Comparison of ENCODE assay signal across 29 cellular contexts in genomic region chr17:16912021-16912962, GRCh38. TPM values are rescaled to one million over a fixed set of nuclear protein-coding genes. Genes with fewer than 3 reads are reported as not detected.
DNase-seq lines count a peak whose midpoint lies in the region; ATAC-seq and TF ChIP-seq lines count a peak whose summit lies in the region.
"Had no signal": no experiment of that assay in that cellular context is flagged by ENCODE, and none has a peak within 500 bp of the region (broad histone marks: within the 10 kb centered on the region; RNA-seq: fewer than 3 reads in every experiment).

No MANE protein-coding gene starts in this region.

- H3K36me3 Mint-ChIP-seq in activated T-cell treated with anti-CD3 and anti-CD28 coated beads, Interleukin-2, amount 50 U/mL, for 4 hours (ENCODE audit: insufficient read depth): no peaks in the 10 kb centered on the region
- H3K36me3 Mint-ChIP-seq in naive thymus-derived CD4-positive, alpha-beta T cell: no peaks in the 10 kb centered on the region
- H3K36me3 Mint-ChIP-seq: activated naive CD8-positive, alpha-beta T cell treated with anti-CD3 and anti-CD28 coated beads for 36 hours; natural killer cell treated with Interleukin-12 subunit alpha and Interleukin-12 subunit beta and Interleukin-15 and Interleukin-18, amount 100 ng/mL, for 72 hours had no signal

- intact Hi-C loops in naive thymus-derived CD4-positive, alpha-beta T cell (cut with micrococcal nuclease): loop anchor here in 1 of 2 donors (5.0 kb wide), 1 partner anchor 80 kb away; no protein-coding TSS in a partner anchor
- intact Hi-C loops in testis (cut with DNase I; ENCODE audit: low total_unique reads): no loop called here

- H3K27me3 ChIP-seq in SJCRH30 (no peaks in the 10 kb centered on the region; the same call in 1 of the 2 replicates), testis (no peaks in the 10 kb centered on the region)
- peaks cover 0 to 2% of the 10 kb centered on the region in 2 donors for H3K27me3 ChIP-seq in naive thymus-derived CD4-positive, alpha-beta T cell (ENCODE audit: control insufficient read depth in 2 of 2, insufficient read depth in 2 of 2, low read length in 2 of 2)

- POLR2A ChIA-PET in naive thymus-derived CD4-positive, alpha-beta T cell (lab: Charles Lee): interaction anchor here (0.8 kb wide), 2 partner anchors 7 to 561 kb away, joined by 3 read pairs; no protein-coding TSS in a partner anchor

- H3K4me3 ChIP-seq in SJCRH30 (no peak overlapping the region), testis (no peak overlapping the region)
- H3K4me3 ChIP-seq in naive thymus-derived CD4-positive, alpha-beta T cell (ENCODE audit: low read length): no peak overlapping the region

- H3K9me3 Mint-ChIP-seq in activated T-cell treated with anti-CD3 and anti-CD28 coated beads, Interleukin-2, amount 50 U/mL, for 4 hours: no peaks in the 10 kb centered on the region
- no peaks in the 10 kb centered on the region for H3K9me3 Mint-ChIP-seq in naive thymus-derived CD4-positive, alpha-beta T cell
- H3K9me3 Mint-ChIP-seq: activated B cell treated with CpG ODN at 0.5 μM for 24 hours; activated CD8-positive, alpha-beta T cell treated with anti-CD3 and anti-CD28 coated beads for 36 hours; activated naive CD8-positive, alpha-beta T cell treated with anti-CD3 and anti-CD28 coated beads for 36 hours; IgD-negative memory B cell; natural killer cell treated with Interleukin-12 subunit alpha and Interleukin-12 subunit beta and Interleukin-15 and Interleukin-18, amount 100 ng/mL, for 72 hours had no signal

- H3K4me1 ChIP-seq in SJCRH30 (peaks cover 14% of the 10 kb centered on the region), testis (no peaks in the 10 kb centered on the region)
- peaks cover 0 to 43% of the 10 kb centered on the region in 2 donors for H3K4me1 ChIP-seq in naive thymus-derived CD4-positive, alpha-beta T cell (ENCODE audit: control insufficient read depth in 2 of 2, insufficient read depth in 2 of 2, low read length in 2 of 2)
- H3K4me1 ChIP-seq: parathyroid adenoma had no signal

- no peak for TF ChIP-seq CTCF in testis (IDR thresholded peaks at IDR 0.05)

- DNase-seq in activated T-cell treated with anti-CD3 and anti-CD28 coated beads, Interleukin-2, amount 50 U/mL, for 48 hours: peak; percentile 7 to 13
- no peak for DNase-seq in activated T-cell treated with anti-CD3 and anti-CD28 coated beads, Interleukin-2, amount 50 U/mL, for 4 hours
- DNase-seq in SJCRH30: peak in 1 of 2 experiments; percentile 59
- peak in 1 of 9 donors; percentile 13 for DNase-seq in naive thymus-derived CD4-positive, alpha-beta T cell
- DNase-seq in testis: peak; percentile 6
- no peak for DNase-seq in activated gamma-delta T cell (lab: John Stamatoyannopoulos, UW)
- no peak for DNase-seq in erythroblast (lab: John Stamatoyannopoulos, UW)
- DNase-seq: activated B cell treated with CpG ODN at 0.5 μM for 24 hours; activated CD8-positive, alpha-beta T cell treated with anti-CD3 and anti-CD28 coated beads for 36 hours; activated naive CD8-positive, alpha-beta T cell treated with anti-CD3 and anti-CD28 coated beads for 36 hours; foreskin fibroblast; GDM1; NCI-H1417; NCI-H2107; NCI-H446; OCI-M1; T-helper 9 cell had no signal

- H3K9me3 ChIP-seq in SJCRH30 (replicated peaks) (no peaks in the 10 kb centered on the region), testis (no peaks in the 10 kb centered on the region)
- no peaks in the 10 kb centered on the region for H3K9me3 ChIP-seq in naive thymus-derived CD4-positive, alpha-beta T cell (ENCODE audit: control insufficient read depth in 2 of 3, low read length in 3 of 3)

- ATAC-seq in activated T-cell treated with anti-CD3 and anti-CD28 coated beads, Interleukin-2, amount 50 U/mL, for 4 hours: no peak
- ATAC-seq in naive thymus-derived CD4-positive, alpha-beta T cell: no peak
- no peak for ATAC-seq in HG03095 (IDR thresholded peaks at IDR 0.05; ENCODE audit: unreplicated experiment)
- ATAC-seq: activated CD8-positive, alpha-beta T cell treated with anti-CD3 and anti-CD28 coated beads for 36 hours; natural killer cell treated with Interleukin-12 subunit alpha and Interleukin-12 subunit beta and Interleukin-15 and Interleukin-18, amount 100 ng/mL, for 72 hours had no signal

- H3K27me3 Mint-ChIP-seq in activated T-cell treated with anti-CD3 and anti-CD28 coated beads, Interleukin-2, amount 50 U/mL, for 4 hours (ENCODE audit: low read depth): peaks cover 12% of the 10 kb centered on the region
- peaks cover 0 to 15% (median 0%) of the 10 kb centered on the region in 5 donors for H3K27me3 Mint-ChIP-seq in naive thymus-derived CD4-positive, alpha-beta T cell
- H3K27me3 Mint-ChIP-seq: activated naive CD8-positive, alpha-beta T cell treated with anti-CD3 and anti-CD28 coated beads for 36 hours had no signal

- H3K27ac ChIP-seq in SJCRH30 (peak overlapping the region; percentile 60), testis (no peak overlapping the region)
- peak overlapping the region; percentile 3 for H3K27ac ChIP-seq in naive thymus-derived CD4-positive, alpha-beta T cell (ENCODE audit: low read depth, low read length)
- H3K27ac ChIP-seq: parathyroid adenoma had no signal

- H3K36me3 ChIP-seq in SJCRH30 (no peaks in the 10 kb centered on the region), testis (ENCODE audit: low read depth, missing control alignments) (no peaks in the 10 kb centered on the region)
- H3K36me3 ChIP-seq in naive thymus-derived CD4-positive, alpha-beta T cell (ENCODE audit: control insufficient read depth in 2 of 3, insufficient read depth in 3 of 3, low read length in 3 of 3): no peaks in the 10 kb centered on the region

- H3K27ac Mint-ChIP-seq in naive thymus-derived CD4-positive, alpha-beta T cell: peak overlapping the region in 8 of 9 donors; percentile 26 to 93 (median 84)
- H3K27ac Mint-ChIP-seq: activated B cell treated with CpG ODN at 0.5 μM for 24 hours; activated CD8-positive, alpha-beta T cell treated with anti-CD3 and anti-CD28 coated beads for 36 hours; activated naive CD8-positive, alpha-beta T cell treated with anti-CD3 and anti-CD28 coated beads for 36 hours; B cell; IgD-negative memory B cell; natural killer cell treated with Interleukin-12 subunit alpha and Interleukin-12 subunit beta and Interleukin-15 and Interleukin-18, amount 100 ng/mL, for 72 hours had no signal

- peaks cover 36% of the 10 kb centered on the region for H3K4me1 Mint-ChIP-seq in activated T-cell treated with anti-CD3 and anti-CD28 coated beads, Interleukin-2, amount 50 U/mL, for 4 hours (ENCODE audit: low read depth)
- H3K4me1 Mint-ChIP-seq in naive thymus-derived CD4-positive, alpha-beta T cell: peaks cover 14 to 70% (median 57%) of the 10 kb centered on the region in 7 donors

- no peak overlapping the region for H3K4me3 Mint-ChIP-seq in activated T-cell treated with anti-CD3 and anti-CD28 coated beads, Interleukin-2, amount 50 U/mL, for 4 hours
- H3K4me3 Mint-ChIP-seq in naive thymus-derived CD4-positive, alpha-beta T cell: peak overlapping the region in 9 of 10 donors; percentile 30 to 83 (median 66)
- H3K4me3 Mint-ChIP-seq: activated B cell treated with CpG ODN at 0.5 μM for 24 hours; activated CD8-positive, alpha-beta T cell treated with anti-CD3 and anti-CD28 coated beads for 36 hours; activated naive CD8-positive, alpha-beta T cell treated with anti-CD3 and anti-CD28 coated beads for 36 hours; B cell; IgD-negative memory B cell; natural killer cell treated with Interleukin-12 subunit alpha and Interleukin-12 subunit beta and Interleukin-15 and Interleukin-18, amount 100 ng/mL, for 72 hours had no signal

- 87 to 90% methylated on average over 17 of the region's 17 CpGs for WGBS in testis, 2 donors

- CTCF ChIA-PET in naive thymus-derived CD4-positive, alpha-beta T cell (lab: Charles Lee): interaction anchor here (0.6 kb wide), 2 partner anchors 134 to 323 kb away, joined by 3 read pairs; no protein-coding TSS in a partner anchor

- TF ChIP-seq POLR2A in testis (IDR thresholded peaks at IDR 0.05): no peak
- TF ChIP-seq POLR2A in erythroblast (IDR thresholded peaks at IDR 0.05; ENCODE audit: low read length): no peak

RNA-seq across cellular contexts. Expression of gene TNFRSF13B, which starts 59.6 kb away (rescaled TPM):
- total RNA-seq in activated T-cell treated with anti-CD3 and anti-CD28 coated beads, Interleukin-2, amount 50 U/mL, for 4 hours: under 1 TPM in 1 of 3 donors, not detected in 2; 0.30 TPM
- not detected in 2 replicates for total RNA-seq in SJCRH30 (2014; rRNA removed; shearing (Covaris generic))
- 1 to 10 TPM in 2 of 5 experiments, under 1 TPM in 1, not detected in 2; 0.79 to 2.4 (median 1.9) TPM for total RNA-seq in naive thymus-derived CD4-positive, alpha-beta T cell
- polyA plus RNA-seq in naive thymus-derived CD4-positive, alpha-beta T cell: under 1 TPM in 1 of 2 donors, not detected in 1; 0.21 TPM
- total RNA-seq in testis: not detected
- 0.59 TPM for polyA plus RNA-seq in testis (ENCODE audit: insufficient read depth, low read depth, low replicate concordance)
- total RNA-seq: A673; activated CD8-positive, alpha-beta T cell treated with anti-CD3 and anti-CD28 coated beads for 36 hours; astrocyte; dermis blood vessel endothelial cell; epithelial cell of proximal tubule; left lobe of liver; MCF 10A; sciatic nerve had no signal

Comparison
In these comparisons a context has a peak if more than half of its experiments do, and no peak if none do; other contexts are left out.
1. DNase-seq: peak in activated T-cell treated with anti-CD3 and anti-CD28 coated beads, Interleukin-2, amount 50 U/mL, for 48 hours (2 of 2) and testis (single experiment); none in activated T-cell treated with anti-CD3 and anti-CD28 coated beads, Interleukin-2, amount 50 U/mL, for 4 hours (single experiment), activated gamma-delta T cell (single experiment) and erythroblast (0 of 2).
2. H3K27ac ChIP-seq: peak in SJCRH30 (single experiment) and naive thymus-derived CD4-positive, alpha-beta T cell (single experiment); none in testis (0 of 2).